In genomic region chr5:81389015-81389414, GRCh38 we compare ENCODE assay signal across 17 cellular contexts. TPM values are rescaled to one million over a fixed set of nuclear protein-coding genes. Genes with fewer than 3 reads are reported as not detected.
DNase-seq lines count a peak whose midpoint lies in the region; ATAC-seq, FAIRE-seq and TF ChIP-seq lines count a peak whose summit lies in the region.
"Had no signal": no experiment of that assay in that cellular context is flagged by ENCODE, and none has a peak within 500 bp of the region (broad histone marks: within the 10 kb centered on the region; RNA-seq: fewer than 3 reads in every experiment).

No MANE protein-coding gene starts in this region.

- TF ChIP-seq POLR2A in H1 (IDR thresholded peaks at IDR 0.05; ENCODE audit: control extremely low read depth in 1 of 2, low read depth in 2 of 2, low read length in 2 of 2): no peak

- ATAC-seq in RWPE2 (ENCODE audit: low read depth) (peak; percentile 32; the same call in 1 of the 3 replicates), foreskin keratinocyte (no peak)
- ATAC-seq: CD8-positive, alpha-beta T cell had no signal

- DNase-seq in H9 (no peak), RWPE2 (ENCODE audit: low spot score) (no peak), H1 (ENCODE audit: low read depth in 1 of 2, low spot score in 2 of 2) (no peak), foreskin keratinocyte (no peak), activated T-cell treated with anti-CD3 and anti-CD28 coated beads for 4 hours (no peak)
- no peak for DNase-seq in stimulated activated naive CD4-positive, alpha-beta T cell (lab: John Stamatoyannopoulos, UW)
- DNase-seq: Calu3; CD8-positive, alpha-beta T cell; DMS79 treated with DMSO at 0.1 percent for 48 hours; GF-D8; GOT3 had no signal

- no peak overlapping the region for H4K91ac ChIP-seq in H9 (ENCODE audit: insufficient read length, low read depth, low read length)
- no peak overlapping the region for H4K91ac ChIP-seq in H1 (replicated peaks; ENCODE audit: insufficient read length, low read length)

- H3K27ac ChIP-seq in H9 (ENCODE audit: insufficient read length, low read depth, low read length): no peak overlapping the region
- no peak overlapping the region for H3K27ac ChIP-seq in RWPE2 (ENCODE audit: poor library complexity, severe bottlenecking)
- no peak overlapping the region for H3K27ac ChIP-seq in H1 (ENCODE audit: low read depth, low read length)
- no peak overlapping the region for H3K27ac ChIP-seq in foreskin keratinocyte
- H3K27ac ChIP-seq: BLaER1 treated with 17β-estradiol and CSF1 and Interleukin-3, amounts not matched to agents 10 nM and 100 nM had no signal

- H2BK120ac ChIP-seq in H9 (ENCODE audit: low read depth, low read length, poor library complexity, severe bottlenecking) (no peak overlapping the region), H1 (replicated peaks; ENCODE audit: low read depth, low read length) (no peak overlapping the region)

- no peaks in the 10 kb centered on the region for H3K36me3 ChIP-seq in RWPE2 (ENCODE audit: low read depth)
- H3K36me3 ChIP-seq in H1 (ENCODE audit: control insufficient read depth in 2 of 4, insufficient read depth in 4 of 4, low read length in 3 of 4): no peaks in the 10 kb centered on the region
- H3K36me3 ChIP-seq: BLaER1 treated with 17β-estradiol and CSF1 and Interleukin-3, amounts not matched to agents 10 nM and 100 nM; HAP-1 had no signal

- H3K27me3 ChIP-seq in H9 (ENCODE audit: insufficient read depth, low read length) (no peaks in the 10 kb centered on the region), RWPE2 (ENCODE audit: insufficient read depth, poor library complexity, severe bottlenecking) (no peaks in the 10 kb centered on the region), H1 (replicated peaks in 1 of 4; ENCODE audit: control insufficient read depth in 3 of 4, extremely low read depth in 1 of 4, insufficient read depth in 3 of 4, low read length in 3 of 4) (0 out of 7 replicates have a peak, but pooled peaks cover 0 to 3% (median under 1%) of the 10 kb centered on the region in 4 experiments), foreskin keratinocyte (peaks cover 8% of the 10 kb centered on the region)
- H3K27me3 ChIP-seq: BLaER1 treated with 17β-estradiol and CSF1 and Interleukin-3, amounts not matched to agents 10 nM and 100 nM had no signal

- H3K23me2 ChIP-seq in H9 (ENCODE audit: insufficient read length, low read depth, low read length, poor library complexity, severe bottlenecking): no peaks in the 10 kb centered on the region
- no peaks in the 10 kb centered on the region; the same call in 1 of the 2 replicates for H3K23me2 ChIP-seq in H1 (ENCODE audit: low read depth, low read length)

- CTCF ChIA-PET in H1 (lab: Charles Lee; ENCODE audit: partially characterized antibody): interaction anchor here (0.7 kb wide), 1 partner anchor 23 kb away, joined by 3 read pairs; no protein-coding TSS in a partner anchor

- 0 out of 4 replicates have a peak, but pooled peaks cover 0 to 2% of the 10 kb centered on the region in 2 experiments for H3K4me1 Mint-ChIP-seq in H9
- H3K4me1 Mint-ChIP-seq: B cell had no signal

- H2BK15ac ChIP-seq in H9 (ENCODE audit: low read depth, low read length): no peak overlapping the region
- H2BK15ac ChIP-seq in H1 (ENCODE audit: low read length): no peak overlapping the region

- H3K36me3 Mint-ChIP-seq in H9 (ENCODE audit: insufficient read depth in 1 of 3, low read depth in 3 of 3): no peaks in the 10 kb centered on the region; a peak in 1 of 7 replicates
- H3K36me3 Mint-ChIP-seq: CD8-positive, alpha-beta T cell; IgD-negative memory B cell had no signal

- H4K5ac ChIP-seq in H9 (ENCODE audit: insufficient read length, low read depth, low read length): no peak overlapping the region
- H4K5ac ChIP-seq in H1 (ENCODE audit: insufficient read length, low read depth, low read length): no peak overlapping the region

- no peak for TF ChIP-seq EP300 in H1 (IDR thresholded peaks at IDR 0.05; ENCODE audit: borderline replicate concordance in 1 of 2, low read depth in 2 of 2, low read length in 2 of 2)

- no peak overlapping the region for H3K4me3 Mint-ChIP-seq in H9
- H3K4me3 Mint-ChIP-seq: B cell; CD8-positive, alpha-beta T cell; IgD-negative memory B cell had no signal

- no peak overlapping the region for H3K9ac ChIP-seq in H9 (ENCODE audit: extremely low read depth, insufficient read length, low read length)
- no peak overlapping the region for H3K9ac ChIP-seq in H1 (replicated peaks in 1 of 4; ENCODE audit: extremely low read depth in 1 of 4, low read depth in 3 of 4, low read length in 3 of 4)
- H3K9ac ChIP-seq: BLaER1 treated with 17β-estradiol and CSF1 and Interleukin-3, amounts not matched to agents 10 nM and 100 nM had no signal

- no peak overlapping the region for H3K4me2 ChIP-seq in H9 (ENCODE audit: insufficient read depth, insufficient read length, low read length)
- no peak overlapping the region for H3K4me2 ChIP-seq in H1 (ENCODE audit: insufficient read depth in 1 of 2, low read depth in 2 of 2, low read length in 2 of 2)
- H3K4me2 ChIP-seq: BLaER1 treated with 17β-estradiol and CSF1 and Interleukin-3, amounts not matched to agents 10 nM and 100 nM had no signal

- H3K4me3 ChIP-seq in RWPE2 (ENCODE audit: severe bottlenecking) (no peak overlapping the region), H1 (ENCODE audit: extremely low read depth in 1 of 4, insufficient read depth in 2 of 4, low read depth in 3 of 4, low read length in 4 of 4) (no peak overlapping the region)
- H3K4me3 ChIP-seq: BLaER1 treated with 17β-estradiol and CSF1 and Interleukin-3, amounts not matched to agents 10 nM and 100 nM; HAP-1 had no signal

- H3K27me3 Mint-ChIP-seq in H9 (ENCODE audit: low read depth): peaks cover 17% of the 10 kb centered on the region

- H4K20me1 ChIP-seq in H9 (ENCODE audit: control insufficient read depth, insufficient read depth, insufficient read length) (no peaks in the 10 kb centered on the region), H1 (replicated peaks in 1 of 2; ENCODE audit: control insufficient read depth in 1 of 2, insufficient read depth in 2 of 2, low read length in 2 of 2) (no peaks in the 10 kb centered on the region)
- H4K20me1 ChIP-seq: BLaER1 treated with 17β-estradiol and CSF1 and Interleukin-3, amounts not matched to agents 10 nM and 100 nM had no signal

- H3K56ac ChIP-seq in H9 (ENCODE audit: insufficient read length, low read depth, low read length) (no peak overlapping the region), H1 (replicated peaks; ENCODE audit: insufficient read length, low read depth, low read length) (no peak overlapping the region)

- TF ChIP-seq CTCF in H9 (conservative IDR thresholded peaks at IDR 0.05) (peak; percentile 40; the same call in 2 of the 3 replicates), RWPE2 (IDR thresholded peaks at IDR 0.05; ENCODE audit: poor library complexity, severe bottlenecking) (no peak), H1 (IDR thresholded peaks at IDR 0.05; ENCODE audit: control extremely low read depth in 1 of 3, insufficient read depth in 1 of 3, low read depth in 1 of 3, low read length in 3 of 3) (no peak), foreskin keratinocyte (conservative IDR thresholded peaks at IDR 0.05) (no peak)

- no peak overlapping the region for H2BK5ac ChIP-seq in H9 (ENCODE audit: insufficient read length, low read length)
- no peak overlapping the region for H2BK5ac ChIP-seq in H1 (ENCODE audit: low read depth, low read length)

- H3K79me1 ChIP-seq in H9 (ENCODE audit: insufficient read depth, low read depth, low read length, poor library complexity, severe bottlenecking) (no peaks in the 10 kb centered on the region), H1 (ENCODE audit: low read depth, low read length) (no peaks in the 10 kb centered on the region)

- H3K9me3 Mint-ChIP-seq in H9: no peaks in the 10 kb centered on the region
- H3K9me3 Mint-ChIP-seq: CD8-positive, alpha-beta T cell had no signal

- no peak overlapping the region for H3K4ac ChIP-seq in H9 (ENCODE audit: low read depth, low read length)
- no peak overlapping the region for H3K4ac ChIP-seq in H1 (replicated peaks; ENCODE audit: insufficient read length, low read depth, low read length)

- no peaks in the 10 kb centered on the region for H3K79me2 ChIP-seq in H9 (ENCODE audit: insufficient read depth, low read length)
- no peaks in the 10 kb centered on the region for H3K79me2 ChIP-seq in H1 (ENCODE audit: control insufficient read depth in 1 of 2, insufficient read depth in 2 of 2, low read length in 2 of 2)

- FAIRE-seq in H1 (lab: Jason Lieb, UNC): no peak
- FAIRE-seq: HTR-8/SVneo had no signal

- POLR2A ChIA-PET in H1 (lab: Charles Lee; ENCODE audit: partially characterized antibody): interaction anchor here (0.7 kb wide), 1 partner anchor 17 kb away, joined by 3 read pairs; no protein-coding TSS in a partner anchor

- no peak overlapping the region for H4K8ac ChIP-seq in H9 (replicated peaks; ENCODE audit: insufficient read length, low read depth, low read length)
- no peak overlapping the region for H4K8ac ChIP-seq in H1 (ENCODE audit: extremely low read depth, insufficient read depth, low read length)

- no peak overlapping the region for H2BK20ac ChIP-seq in H9 (ENCODE audit: low read depth, low read length, poor library complexity, severe bottlenecking)
- no peak overlapping the region for H2BK20ac ChIP-seq in H1 (ENCODE audit: low read length)

- H2BK12ac ChIP-seq in H9 (ENCODE audit: insufficient read length, low read depth, low read length): no peak overlapping the region
- no peak overlapping the region for H2BK12ac ChIP-seq in H1 (ENCODE audit: low read depth, low read length)

- H3K23ac ChIP-seq in H9 (ENCODE audit: insufficient read length, low read depth, low read length): no peak overlapping the region
- no peak overlapping the region for H3K23ac ChIP-seq in H1 (ENCODE audit: insufficient read length)

- no peaks in the 10 kb centered on the region for H3K9me3 ChIP-seq in H9 (ENCODE audit: control insufficient read depth, low read depth, low read length)
- H3K9me3 ChIP-seq in RWPE2 (ENCODE audit: severe bottlenecking): no peaks in the 10 kb centered on the region
- no peaks in the 10 kb centered on the region for H3K9me3 ChIP-seq in H1 (ENCODE audit: insufficient read depth in 2 of 2, low read depth in 1 of 2, low read length in 1 of 2)
- H3K9me3 ChIP-seq: HAP-1 had no signal

- no peak overlapping the region for H2AFZ ChIP-seq in H9 (ENCODE audit: low read length)
- no peak overlapping the region for H2AFZ ChIP-seq in H1 (ENCODE audit: low read length)

- H3K4me1 ChIP-seq in H9 (ENCODE audit: insufficient read depth, low read length): no peaks in the 10 kb centered on the region
- no peaks in the 10 kb centered on the region for H3K4me1 ChIP-seq in RWPE2 (ENCODE audit: insufficient read depth, poor library complexity, severe bottlenecking)
- H3K4me1 ChIP-seq in H1 (replicated peaks in 1 of 4; ENCODE audit: control insufficient read depth in 3 of 4, insufficient read depth in 4 of 4, low read length in 3 of 4): no peaks in the 10 kb centered on the region
- H3K4me1 ChIP-seq in foreskin keratinocyte: no peaks in the 10 kb centered on the region
- H3K4me1 ChIP-seq: BLaER1 treated with 17β-estradiol and CSF1 and Interleukin-3, amounts not matched to agents 10 nM and 100 nM; HAP-1 had no signal

- peak; percentile 2 to 22; a peak in 1 of 4 replicates for TF ChIP-seq RAD21 in H1 (IDR thresholded peaks at IDR 0.05 in 1 of 2, conservative IDR thresholded peaks at IDR 0.05 in 1 of 2; ENCODE audit: low read depth in 2 of 2, low read length in 2 of 2)

- H2AK5ac ChIP-seq in H9 (ENCODE audit: insufficient read length, low read length) (no peak overlapping the region), H1 (ENCODE audit: low read depth, low read length) (no peak overlapping the region)

- H3K18ac ChIP-seq in H9 (ENCODE audit: insufficient read length, low read depth, low read length) (no peak overlapping the region), H1 (ENCODE audit: extremely low read depth, low read length) (no peak overlapping the region)

- no peak overlapping the region for H3T11ph ChIP-seq in H9 (ENCODE audit: low read length)

- H3K14ac ChIP-seq in H9 (ENCODE audit: insufficient read depth, low read length) (no peak overlapping the region), H1 (ENCODE audit: insufficient read length) (no peak overlapping the region)

- no peak overlapping the region for H3K27ac Mint-ChIP-seq in H9
- H3K27ac Mint-ChIP-seq: B cell; CD8-positive, alpha-beta T cell; IgD-negative memory B cell had no signal

RNA-seq across cellular contexts. Expression of gene ACOT12, which starts 4.9 kb away (rescaled TPM):
- total RNA-seq in H9 (2021) (not detected in 2 replicates), foreskin keratinocyte (not detected in 2 replicates)
- 0.33 TPM in 1 of 2 replicates, not detected in the other for total RNA-seq in H1 (2021; fragmentation: NEBNext Ultra II Directional; extraction: Animal tissue kit (Norgen Biotek cat#: 25700))
- polyA plus RNA-seq in H1 (2011; rRNA removed) (0.29 and 0.31 TPM in 2 replicates), foreskin keratinocyte (not detected in 2 replicates)
- 0.19 TPM for polyA plus RNA-seq in H1 (2011; cell fraction: cytosol; rRNA removed)
- 0.56 TPM for polyA plus RNA-seq in H1 (2011; cell fraction: nucleus; rRNA removed)
- polyA plus RNA-seq in H1 (2012, experiment 1 of 2): 0.37 to 0.59 TPM (median 0.47 TPM) in 3 of 4 replicates, not detected in the other
- polyA plus RNA-seq in H1 (2012, experiment 2 of 2): 0.84 TPM
- 0.10 TPM for polyA plus RNA-seq in H1 (2013, experiment 1 of 2)
- 0.18 TPM for polyA plus RNA-seq in H1 (2013, experiment 2 of 2)
- not detected in 2 replicates for polyA minus RNA-seq in H1 (2011; rRNA and poly(A)+ RNA removed)
- polyA minus RNA-seq in H1 (2011; cell fraction: cytosol; rRNA and poly(A)+ RNA removed): not detected
- not detected for polyA minus RNA-seq in H1 (2011; cell fraction: nucleus; rRNA and poly(A)+ RNA removed)
- total RNA-seq: A172; B cell; CD8-positive, alpha-beta T cell had no signal
- polyA plus RNA-seq: IgD-negative memory B cell had no signal
